Comparison of ENCODE assay signal across 15 cellular contexts in genomic region chr12:123003257-123003656, GRCh38. TPM values are rescaled to one million over a fixed set of nuclear protein-coding genes. Genes with fewer than 3 reads are reported as not detected.
DNase-seq lines count a peak whose midpoint lies in the region; ATAC-seq, FAIRE-seq and TF ChIP-seq lines count a peak whose summit lies in the region.
"Had no signal": no experiment of that assay in that cellular context is flagged by ENCODE, and none has a peak within 500 bp of the region (broad histone marks: within the 10 kb centered on the region; RNA-seq: fewer than 3 reads in every experiment).

No MANE protein-coding gene starts in this region.

- TF ChIP-seq CTCF in osteoblast (IDR thresholded peaks at IDR 0.05; ENCODE audit: extremely low read depth, low read depth, low read length): no peak
- TF ChIP-seq CTCF in D721Med (IDR thresholded peaks at IDR 0.05; ENCODE audit: insufficient read depth, missing control alignments): no peak

- H3K27ac Mint-ChIP-seq in stimulated activated naive CD8-positive, alpha-beta T cell treated with anti-CD3 and anti-CD28 coated beads, Interleukin-15, Interleukin-2, amounts not matched to agents 100 ng/mL and 50 ng/mL, for 24 hours: peak overlapping the region; percentile 14

- H3K27ac ChIP-seq in osteoblast (ENCODE audit: low read depth, low read length): no peak overlapping the region

- H3K27me3 ChIP-seq in H7 (ENCODE audit: control insufficient read depth, insufficient read depth, low read length): no peaks in the 10 kb centered on the region
- H3K27me3 ChIP-seq in osteoblast (ENCODE audit: insufficient read depth, low read length): no peaks in the 10 kb centered on the region
- H3K27me3 ChIP-seq: BE2C had no signal

- no peak for ATAC-seq in stimulated activated naive CD8-positive, alpha-beta T cell treated with anti-CD3 and anti-CD28 coated beads, Interleukin-15, Interleukin-2, amounts not matched to agents 100 U/mL and 50 U/mL, for 24 hours
- no peak for ATAC-seq in HG03520 (IDR thresholded peaks at IDR 0.05; ENCODE audit: unreplicated experiment)

- peaks cover 3% of the 10 kb centered on the region for H3K36me3 Mint-ChIP-seq in stimulated activated naive CD8-positive, alpha-beta T cell treated with anti-CD3 and anti-CD28 coated beads, Interleukin-15, Interleukin-2, amounts not matched to agents 100 ng/mL and 50 ng/mL, for 24 hours (ENCODE audit: low read depth)

- H4K20me1 ChIP-seq in osteoblast (ENCODE audit: insufficient read depth, low read length): no peaks in the 10 kb centered on the region

- H3K4me3 ChIP-seq in H7 (ENCODE audit: insufficient read depth, low read depth, low read length): no peak overlapping the region
- H3K4me3 ChIP-seq in osteoblast (ENCODE audit: insufficient read depth, low read length): no peak overlapping the region

- no peaks in the 10 kb centered on the region for H3K36me3 ChIP-seq in H7 (replicated peaks; ENCODE audit: control insufficient read depth, insufficient read depth, low read length)
- H3K36me3 ChIP-seq in osteoblast (ENCODE audit: insufficient read depth, low read length): peaks cover 6% of the 10 kb centered on the region
- H3K36me3 ChIP-seq: BE2C had no signal

- no peak overlapping the region for H2AFZ ChIP-seq in osteoblast (ENCODE audit: low read length)

- no peaks in the 10 kb centered on the region for H3K9me3 Mint-ChIP-seq in stimulated activated naive CD8-positive, alpha-beta T cell treated with anti-CD3 and anti-CD28 coated beads, Interleukin-15, Interleukin-2, amounts not matched to agents 100 ng/mL and 50 ng/mL, for 24 hours
- H3K9me3 Mint-ChIP-seq: CD4-positive, alpha-beta memory T cell; H9 had no signal

- DNase-seq in stimulated activated naive CD8-positive, alpha-beta T cell treated with anti-CD3 and anti-CD28 coated beads, Interleukin-15, Interleukin-2, amounts not matched to agents 100 U/mL and 50 U/mL, for 24 hours: no peak
- DNase-seq in H7 (peak; percentile 65), osteoblast (ENCODE audit: insufficient read length, low spot score, missing footprints) (peak; percentile 60), D721Med (ENCODE audit: insufficient read length, low spot score) (no peak)
- DNase-seq: ACHN; BE2C; C1 segment of cervical spinal cord; CD4-positive, alpha-beta memory T cell; DMS79 treated with DMSO at 0.1 percent for 48 hours; GF-D8; GOT3; H9 had no signal

- no peaks in the 10 kb centered on the region for H3K9me3 ChIP-seq in osteoblast (ENCODE audit: low read depth, low read length)
- H3K9me3 ChIP-seq: BE2C had no signal

- no peak overlapping the region for H3K4me3 Mint-ChIP-seq in stimulated activated naive CD8-positive, alpha-beta T cell treated with anti-CD3 and anti-CD28 coated beads, Interleukin-15, Interleukin-2, amounts not matched to agents 100 ng/mL and 50 ng/mL, for 24 hours
- H3K4me3 Mint-ChIP-seq: CD4-positive, alpha-beta memory T cell; H9 had no signal

- no peaks in the 10 kb centered on the region for H3K27me3 Mint-ChIP-seq in stimulated activated naive CD8-positive, alpha-beta T cell treated with anti-CD3 and anti-CD28 coated beads, Interleukin-15, Interleukin-2, amounts not matched to agents 100 ng/mL and 50 ng/mL, for 24 hours
- H3K27me3 Mint-ChIP-seq: CD4-positive, alpha-beta memory T cell had no signal

- no peak for FAIRE-seq in D721Med (lab: Jason Lieb, UNC)
- FAIRE-seq: A204.1 had no signal

- H3K4me1 ChIP-seq in osteoblast (ENCODE audit: insufficient read depth, low read length): peaks cover 8% of the 10 kb centered on the region
- H3K4me1 ChIP-seq: BE2C had no signal

- no peaks in the 10 kb centered on the region for H3K79me2 ChIP-seq in osteoblast (ENCODE audit: insufficient read depth, low read length)

- no peaks in the 10 kb centered on the region for H3K4me1 Mint-ChIP-seq in stimulated activated naive CD8-positive, alpha-beta T cell treated with anti-CD3 and anti-CD28 coated beads, Interleukin-15, Interleukin-2, amounts not matched to agents 100 ng/mL and 50 ng/mL, for 24 hours (ENCODE audit: low read depth)
- H3K4me1 Mint-ChIP-seq: CD4-positive, alpha-beta memory T cell; H9 had no signal

- H3K4me2 ChIP-seq in osteoblast (ENCODE audit: insufficient read depth, low read length): no peak overlapping the region

RNA-seq across cellular contexts. Expression of gene ARL6IP4, which starts 22.8 kb away (rescaled TPM):
- 203 and 220 TPM in 2 replicates for total RNA-seq in H7 (2014; rRNA removed; shearing (Covaris generic))
- 117 and 118 TPM in 2 replicates for total RNA-seq in osteoblast

RNA-seq across cellular contexts. Expression of gene OGFOD2, which starts 28.2 kb away (rescaled TPM):
- 17.8 and 23.4 TPM in 2 replicates for total RNA-seq in H7 (2014; rRNA removed; shearing (Covaris generic))
- 6.5 and 8.3 TPM in 2 replicates for total RNA-seq in osteoblast

RNA-seq across cellular contexts. Expression of gene ABCB9, which starts 37.0 kb away (rescaled TPM):
- total RNA-seq in H7 (2014; rRNA removed; shearing (Covaris generic)): 1.7 and 3.0 TPM in 2 replicates
- 11.9 and 13.0 TPM in 2 replicates for total RNA-seq in osteoblast

Comparison
In these comparisons a context has a peak if more than half of its experiments do, and no peak if none do; other contexts are left out.
1. DNase-seq: peak in H7 (single experiment) and osteoblast (single experiment); none in stimulated activated naive CD8-positive, alpha-beta T cell treated with anti-CD3 and anti-CD28 coated beads, Interleukin-15, Interleukin-2, amounts not matched to agents 100 U/mL and 50 U/mL, for 24 hours (single experiment) and D721Med (single experiment).